27 cellular contexts compared by ENCODE assay signal in the genomic region with DNA sequence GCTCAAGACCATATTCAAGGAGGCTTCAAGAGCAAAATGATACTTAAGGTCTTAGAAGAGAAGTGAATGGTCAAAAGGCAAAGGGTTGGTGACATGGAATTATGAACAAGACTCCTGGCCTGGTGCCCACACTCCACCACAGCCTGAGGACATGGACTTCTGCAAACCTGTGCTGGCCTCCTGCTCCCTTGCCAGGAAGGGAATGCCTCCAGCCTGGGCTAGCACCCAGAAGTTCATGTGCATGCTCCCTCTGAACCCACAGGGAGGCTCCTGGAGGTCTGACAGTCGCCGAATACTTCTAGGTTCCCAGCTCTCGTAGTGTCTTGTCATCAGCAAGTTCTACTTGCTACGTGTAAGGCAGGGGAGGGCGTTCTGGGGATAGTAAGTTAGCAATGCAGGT.
"Had no signal": no experiment of that assay in that cellular context is flagged by ENCODE, and none has a peak within 500 bp of the region (broad histone marks: within the 10 kb centered on the region; RNA-seq: fewer than 3 reads in every experiment).

No MANE protein-coding gene starts in this region.

- H3K27me3 Mint-ChIP-seq: activated naive CD4-positive, alpha-beta T cell treated with anti-CD3 and anti-CD28 coated beads, Interleukin-2, amount 50 U/mL, for 24 hours had no signal

- H3K36me3 ChIP-seq: esophagus squamous epithelium, right atrium auricular region, spleen, suprapubic skin, tibial artery had no signal

- H3K36me3 Mint-ChIP-seq: activated CD4-positive, alpha-beta memory T cell treated with anti-CD3 and anti-CD28 coated beads for 36 hours; activated naive CD4-positive, alpha-beta T cell treated with anti-CD3 and anti-CD28 coated beads, Interleukin-2, amount 50 U/mL, for 24 hours; naive thymus-derived CD8-positive, alpha-beta T cell had no signal

- H3K4me3 Mint-ChIP-seq: activated CD4-positive, alpha-beta memory T cell treated with anti-CD3 and anti-CD28 coated beads for 36 hours; activated CD4-positive, alpha-beta T cell treated with anti-CD3 and anti-CD28 coated beads, Interleukin-2, amount 10 ng/mL, durations not matched to agents 24 days and 14 days; activated naive CD4-positive, alpha-beta T cell treated with anti-CD3 and anti-CD28 coated beads, Interleukin-2, amount 50 U/mL, for 24 hours; activated T-cell treated with anti-CD3 and anti-CD28 coated beads, Interleukin-2, amount 50 U/mL, for 4 hours; activated T-helper 17 cell treated with anti-CD3 and anti-CD28 coated beads, Interleukin-2, amount 50 U/mL, for 72 hours; naive thymus-derived CD8-positive, alpha-beta T cell; neural crest cell; T-helper 1 cell treated with Interleukin-12 subunit alpha and Interleukin-12 subunit beta and Interleukin-4 antibody, amounts not matched to agents 30 μg/mL and 1 μg/mL, for 36 hours had no signal

- H3K27me3 ChIP-seq: esophagus squamous epithelium, right atrium auricular region, suprapubic skin had no signal

- H3K9me3 ChIP-seq: esophagus squamous epithelium, psoas muscle, right atrium auricular region, spleen, suprapubic skin, tibial artery had no signal

- H3K9me3 Mint-ChIP-seq: activated CD4-positive, alpha-beta memory T cell treated with anti-CD3 and anti-CD28 coated beads for 36 hours; activated CD4-positive, alpha-beta T cell treated with anti-CD3 and anti-CD28 coated beads, Interleukin-2, amount 10 ng/mL, durations not matched to agents 24 days and 14 days; activated naive CD4-positive, alpha-beta T cell treated with anti-CD3 and anti-CD28 coated beads, Interleukin-2, amount 50 U/mL, for 24 hours; activated T-cell treated with anti-CD3 and anti-CD28 coated beads, Interleukin-2, amount 50 U/mL, for 4 hours; activated T-helper 17 cell treated with anti-CD3 and anti-CD28 coated beads, Interleukin-2, amount 50 U/mL, for 72 hours; naive thymus-derived CD8-positive, alpha-beta T cell; neural crest cell; T-helper 1 cell treated with Interleukin-12 subunit alpha and Interleukin-12 subunit beta and Interleukin-4 antibody, amounts not matched to agents 30 μg/mL and 1 μg/mL, for 36 hours had no signal

- DNase-seq: activated CD4-positive, alpha-beta memory T cell treated with anti-CD3 and anti-CD28 coated beads for 36 hours; activated CD4-positive, alpha-beta T cell treated with anti-CD3 and anti-CD28 coated beads, Interleukin-2, amount 10 ng/mL, durations not matched to agents 24 days and 14 days; activated CD4-positive, CD25-positive, alpha-beta regulatory T cell treated with anti-CD3 and anti-CD28 coated beads, Interleukin-2, amount 50 U/mL, for 72 hours; activated CD8-positive, alpha-beta memory T cell treated with anti-CD3 and anti-CD28 coated beads, Interleukin-2, amount 50 U/mL, for 48 hours; activated gamma-delta T cell treated with Interleukin-2 at 50 U/mL for 16 hours; activated T-cell treated with anti-CD3 and anti-CD28 coated beads, Interleukin-2, amount 50 U/mL, for 4 hours; anterior cingulate cortex; effector CD8-positive, alpha-beta T cell; esophagus squamous epithelium; foreskin melanocyte; left ventricle myocardium superior; midbrain; naive thymus-derived CD8-positive, alpha-beta T cell; occipital lobe; psoas muscle; spleen; stimulated activated naive CD4-positive, alpha-beta T cell; T-helper 9 cell; tibial artery had no signal

- H3K4me3 ChIP-seq: esophagus squamous epithelium, psoas muscle, right atrium auricular region, spleen, suprapubic skin, tibial artery had no signal

- H3K27ac Mint-ChIP-seq: activated CD4-positive, alpha-beta memory T cell treated with anti-CD3 and anti-CD28 coated beads for 36 hours; activated CD4-positive, alpha-beta T cell treated with anti-CD3 and anti-CD28 coated beads, Interleukin-2, amount 10 ng/mL, durations not matched to agents 24 days and 14 days; activated naive CD4-positive, alpha-beta T cell treated with anti-CD3 and anti-CD28 coated beads, Interleukin-2, amount 50 U/mL, for 24 hours; activated T-helper 17 cell treated with anti-CD3 and anti-CD28 coated beads, Interleukin-2, amount 50 U/mL, for 72 hours; naive thymus-derived CD8-positive, alpha-beta T cell; T-helper 1 cell treated with Interleukin-12 subunit alpha and Interleukin-12 subunit beta and Interleukin-4 antibody, amounts not matched to agents 30 μg/mL and 1 μg/mL, for 36 hours had no signal

- H3K4me1 Mint-ChIP-seq: activated naive CD4-positive, alpha-beta T cell treated with anti-CD3 and anti-CD28 coated beads, Interleukin-2, amount 50 U/mL, for 24 hours had no signal

- H3K27ac ChIP-seq: epithelial cell of prostate, esophagus squamous epithelium, parathyroid adenoma, psoas muscle, right atrium auricular region, spleen, suprapubic skin, tibial artery had no signal

- ATAC-seq: activated T-cell treated with anti-CD3 and anti-CD28 coated beads, Interleukin-2, amount 50 U/mL, for 4 hours; activated T-helper 17 cell treated with anti-CD3 and anti-CD28 coated beads, Interleukin-2, amount 50 U/mL, for 72 hours; left ventricle myocardium superior; naive thymus-derived CD8-positive, alpha-beta T cell had no signal

- H3K4me1 ChIP-seq: psoas muscle, right atrium auricular region, spleen had no signal
